Comparison of ENCODE assay signal across 15 cellular contexts in the genomic region with DNA sequence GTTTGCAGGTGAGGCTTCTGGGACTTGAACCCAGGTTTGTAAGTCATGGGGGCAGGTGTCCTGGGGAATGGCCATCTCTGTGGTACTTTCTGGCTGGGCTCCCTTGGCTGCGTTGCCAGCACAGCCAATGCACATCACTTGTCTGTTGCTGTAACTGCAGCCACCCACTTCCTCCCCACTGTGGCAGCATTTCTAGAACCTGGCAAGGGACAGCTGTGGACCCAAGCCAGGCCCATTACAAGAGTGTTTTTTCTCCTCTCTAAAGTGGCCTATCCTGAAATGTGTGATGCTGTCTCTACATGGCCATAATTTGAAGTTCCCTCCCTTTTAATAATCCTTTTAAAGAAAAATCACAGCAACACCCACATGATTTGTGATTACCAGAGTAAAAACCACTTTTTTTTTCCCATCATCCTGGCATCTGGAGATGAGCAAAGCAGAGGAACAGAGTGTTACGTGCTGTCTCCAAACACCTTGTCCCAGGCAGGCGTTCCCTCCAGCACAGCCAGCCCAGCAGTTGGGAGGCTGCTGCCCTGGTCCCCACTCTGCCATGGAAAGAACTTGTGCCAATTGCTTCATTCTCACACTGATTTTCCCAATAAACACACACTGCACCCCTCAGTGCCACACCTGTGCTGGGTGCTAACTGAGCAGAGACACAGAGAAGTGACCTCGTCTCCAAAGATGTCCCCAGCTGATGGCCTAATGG.
DNase-seq lines count a peak whose midpoint lies in the region; ATAC-seq, FAIRE-seq and TF ChIP-seq lines count a peak whose summit lies in the region.
"Had no signal": no experiment of that assay in that cellular context is flagged by ENCODE, and none has a peak within 500 bp of the region (broad histone marks: within the 10 kb centered on the region; RNA-seq: fewer than 3 reads in every experiment).

No MANE protein-coding gene starts in this region.

- ATAC-seq in GM21515 (IDR thresholded peaks at IDR 0.05; ENCODE audit: unreplicated experiment) (no peak), HG03045 (IDR thresholded peaks at IDR 0.05; ENCODE audit: unreplicated experiment) (no peak), HG03565 (IDR thresholded peaks at IDR 0.05; ENCODE audit: unreplicated experiment) (no peak), pancreas (no peak)
- ATAC-seq: GM23338 had no signal

- FAIRE-seq in pancreas (lab: Jason Lieb, UNC): no peak

- DNase-seq in MG63 (peak; percentile 67), cerebellum (ENCODE audit: low spot score) (peak; percentile 42), inferior parietal cortex (ENCODE audit: extremely low spot score) (peak; percentile 49), thyroid gland (peak; percentile 86 to 88), pancreas (no peak)
- DNase-seq: activated CD4-positive, alpha-beta T cell treated with anti-CD3 and anti-CD28 coated beads for 4 hours; activated gamma-delta T cell; NCI-H1930; NCI-H69; Peyer's patch; stimulated activated naive CD8-positive, alpha-beta T cell treated with anti-CD3 and anti-CD28 coated beads, Interleukin-15, Interleukin-2, amounts not matched to agents 100 U/mL and 50 U/mL, for 24 hours had no signal

- H3K27ac ChIP-seq in thyroid gland: no peak overlapping the region
- no peak overlapping the region for H3K27ac ChIP-seq in pancreas
- H3K27ac ChIP-seq: Peyer's patch had no signal

- no peak overlapping the region for H3K4me3 ChIP-seq in MG63
- no peak overlapping the region for H3K4me3 ChIP-seq in thyroid gland (replicated peaks in 1 of 3)
- no peak overlapping the region for H3K4me3 ChIP-seq in pancreas
- H3K4me3 ChIP-seq: GM23338, Peyer's patch had no signal

- intact Hi-C loops in thyroid gland (cut with DNase I): no loop called here
- intact Hi-C loops in pancreas (cut with DNase I): no loop called here

- no peaks in the 10 kb centered on the region for H3K9me3 ChIP-seq in MG63
- no peaks in the 10 kb centered on the region for H3K9me3 ChIP-seq in thyroid gland
- no peaks in the 10 kb centered on the region for H3K9me3 ChIP-seq in pancreas
- H3K9me3 ChIP-seq: Peyer's patch had no signal

- H3K4me1 ChIP-seq in thyroid gland (peaks cover 18 to 23% of the 10 kb centered on the region in 2 donors), pancreas (no peaks in the 10 kb centered on the region)
- H3K4me1 ChIP-seq: Peyer's patch had no signal

- no peaks in the 10 kb centered on the region for H3K27me3 ChIP-seq in MG63
- H3K27me3 ChIP-seq in thyroid gland: no peaks in the 10 kb centered on the region
- no peaks in the 10 kb centered on the region for H3K27me3 ChIP-seq in pancreas
- H3K27me3 ChIP-seq: Peyer's patch had no signal

- H3K36me3 ChIP-seq in MG63 (no peaks in the 10 kb centered on the region), thyroid gland (no peaks in the 10 kb centered on the region), pancreas (no peaks in the 10 kb centered on the region)
- H3K36me3 ChIP-seq: Peyer's patch had no signal

- 78 to 79% methylated on average over 4 of the region's 4 CpGs for WGBS in thyroid gland, 2 donors
- WGBS in pancreas, 2 donors: 81 to 90% methylated on average over 4 of the region's 4 CpGs

- TF ChIP-seq POLR2A in thyroid gland (IDR thresholded peaks at IDR 0.05): no peak

- TF ChIP-seq CTCF in thyroid gland (IDR thresholded peaks at IDR 0.05) (peak in 4 of 6 experiments; percentile 17 to 43 (median 36)), pancreas (IDR thresholded peaks at IDR 0.05) (no peak)

Comparison
In these comparisons a context has a peak if more than half of its experiments do, and no peak if none do; other contexts are left out.
1. DNase-seq: peak in MG63 (single experiment), cerebellum (single experiment), inferior parietal cortex (single experiment) and thyroid gland (2 of 2); none in pancreas (0 of 6).
2. CTCF ChIP-seq: peak in thyroid gland (4 of 6); none in pancreas (0 of 4).